24 cellular contexts compared by ENCODE assay signal in the genomic region with DNA sequence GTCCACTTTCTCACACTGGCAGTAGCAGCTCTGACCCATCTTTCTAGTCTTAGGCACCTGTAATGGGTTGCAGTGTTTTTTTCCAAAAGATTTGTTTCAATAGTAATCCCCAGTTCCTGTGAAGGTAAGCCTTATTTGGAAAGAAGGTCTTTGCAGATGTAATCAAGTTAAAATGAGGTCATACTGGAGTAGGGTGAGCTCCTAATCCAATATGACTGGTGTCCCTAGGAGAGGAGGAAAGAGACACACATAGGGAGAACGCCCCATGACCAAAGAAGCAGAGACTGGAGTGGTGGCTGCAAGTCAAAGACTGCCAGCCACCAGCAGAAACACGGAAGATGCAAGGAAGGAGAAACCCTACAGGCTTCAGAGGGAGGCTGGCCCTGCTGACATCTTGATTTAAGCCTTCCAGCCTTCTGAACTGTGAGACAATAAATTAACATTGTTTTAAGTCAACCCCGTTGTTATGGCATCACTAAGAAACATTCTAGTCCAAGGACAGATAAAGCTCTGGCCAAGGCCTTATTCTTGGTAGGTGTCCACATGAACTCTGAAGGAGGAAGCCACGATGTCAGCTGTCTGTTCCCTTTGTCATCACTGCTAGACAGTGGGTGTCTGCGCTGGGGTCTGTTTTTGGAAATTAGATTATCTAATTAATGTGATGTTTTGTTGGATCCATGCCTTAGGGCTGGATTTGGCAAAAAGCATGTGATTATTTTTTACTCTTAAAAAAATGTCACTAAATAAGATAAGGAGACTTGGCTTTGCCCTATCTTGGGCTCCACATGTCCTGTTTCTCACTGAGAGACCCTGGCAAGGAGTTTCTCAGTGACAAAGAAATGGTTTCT.
DNase-seq lines count a peak whose midpoint lies in the region; ATAC-seq, FAIRE-seq and TF ChIP-seq lines count a peak whose summit lies in the region.
"Had no signal": no experiment of that assay in that cellular context is flagged by ENCODE, and none has a peak within 500 bp of the region (broad histone marks: within the 10 kb centered on the region; RNA-seq: fewer than 3 reads in every experiment).

No MANE protein-coding gene starts in this region.

- H3K4me1 ChIP-seq in SK-N-SH (ENCODE audit: control insufficient read depth in 1 of 2, insufficient read depth in 2 of 2, low read depth in 1 of 2, low read length in 1 of 2), result peaks cover 10 to 47% of the 10 kb centered on the region in 2 experiments; a peak in 3 of 4 replicates
- H3K4me1 ChIP-seq in rectal smooth muscle tissue (ENCODE audit: control insufficient read depth, insufficient read depth, low read length), result peaks cover 38% of the 10 kb centered on the region

- no peaks in the 10 kb centered on the region for H3K9me3 ChIP-seq in SK-N-SH
- H3K9me3 ChIP-seq: lower lobe of right lung had no signal

- DNase-seq in GM04503 (ENCODE audit: low read depth), result peak; percentile 30
- peak; percentile 60 for DNase-seq in SK-N-SH
- peak; percentile 38 for DNase-seq in fibroblast of pulmonary artery (ENCODE audit: low read depth)
- no peak for DNase-seq in D721Med (ENCODE audit: insufficient read length, low spot score)
- no peak for DNase-seq in germinal center (ENCODE audit: low spot score)
- DNase-seq: activated CD8-positive, alpha-beta memory T cell treated with anti-CD3 and anti-CD28 coated beads, Interleukin-2, amount 50 U/mL, for 48 hours; dermis blood vessel endothelial cell; EL; H7; KG1; lower lobe of right lung; NCI-H146; NCI-H524; nucleus accumbens; retina; stimulated activated CD8-positive, alpha-beta memory T cell treated with anti-CD3 and anti-CD28 coated beads, Interleukin-4, amount 100 ng/mL, for 48 hours; T-helper 9 cell had no signal

- no peak for FAIRE-seq in D721Med (lab: Jason Lieb, UNC)
- FAIRE-seq: urothelium cell line had no signal

- no peak for TF ChIP-seq CTCF in SK-N-SH (IDR thresholded peaks at IDR 0.05)
- no peak for TF ChIP-seq CTCF in fibroblast of pulmonary artery (IDR thresholded peaks at IDR 0.05; ENCODE audit: low read length, missing control alignments)
- no peak for TF ChIP-seq CTCF in D721Med (IDR thresholded peaks at IDR 0.05; ENCODE audit: insufficient read depth, missing control alignments)

- TF ChIP-seq EP300 in SK-N-SH (IDR thresholded peaks at IDR 0.05; ENCODE audit: borderline replicate concordance in 1 of 2, low read depth in 1 of 2, low read length in 1 of 2), result peak in 1 of 2 experiments; percentile 86; a peak in 2 of 4 replicates

- ATAC-seq in HG02973 (IDR thresholded peaks at IDR 0.05; ENCODE audit: unreplicated experiment) (no peak), GM19397 (IDR thresholded peaks at IDR 0.05; ENCODE audit: unreplicated experiment) (no peak)
- ATAC-seq: lower lobe of right lung had no signal

- no peak overlapping the region for H3K9ac ChIP-seq in SK-N-SH
- H3K9ac ChIP-seq in rectal smooth muscle tissue (ENCODE audit: low read length), result no peak overlapping the region

- H3K27ac ChIP-seq in SK-N-SH (ENCODE audit: low read depth in 2 of 2, low read length in 1 of 2) (peak overlapping the region in 1 of 2 experiments; percentile 94; a peak in 2 of 4 replicates), rectal smooth muscle tissue (ENCODE audit: low read depth, low read length) (peak overlapping the region; percentile 73)
- H3K27ac ChIP-seq: C4-2B, hepatocyte, lower lobe of right lung, RWPE1 had no signal

- H3K27me3 ChIP-seq in SK-N-SH (ENCODE audit: insufficient read depth) (no peaks in the 10 kb centered on the region), rectal smooth muscle tissue (ENCODE audit: control insufficient read depth, insufficient read depth, low read length) (no peaks in the 10 kb centered on the region)
- H3K27me3 ChIP-seq: hepatocyte had no signal

- H3F3A ChIP-seq in SK-N-SH (replicated peaks; ENCODE audit: insufficient read depth), result no peaks in the 10 kb centered on the region

- H3K36me3 ChIP-seq in SK-N-SH (replicated peaks in 1 of 2; ENCODE audit: control insufficient read depth in 1 of 2, insufficient read depth in 2 of 2, low read length in 1 of 2), result no peaks in the 10 kb centered on the region
- no peaks in the 10 kb centered on the region for H3K36me3 ChIP-seq in rectal smooth muscle tissue (ENCODE audit: control insufficient read depth, insufficient read depth, low read length)
- H3K36me3 ChIP-seq: lower lobe of right lung had no signal

- TF ChIP-seq RAD21 in SK-N-SH (IDR thresholded peaks at IDR 0.05; ENCODE audit: low read length), result no peak

- no peaks in the 10 kb centered on the region for H3K9me2 ChIP-seq in SK-N-SH

- H3K79me2 ChIP-seq in SK-N-SH (ENCODE audit: insufficient read depth), result no peaks in the 10 kb centered on the region
- H3K79me2 ChIP-seq: hepatocyte had no signal

- no peak overlapping the region for H3K4me2 ChIP-seq in SK-N-SH
- H3K4me2 ChIP-seq: hepatocyte had no signal

- no peaks in the 10 kb centered on the region for H4K20me1 ChIP-seq in SK-N-SH (ENCODE audit: insufficient read depth)

- POLR2A ChIA-PET in SK-N-SH (lab: Yijun Ruan, JAX), result no interaction called here

- no peak overlapping the region for H3K4me3 ChIP-seq in SK-N-SH (ENCODE audit: low read depth in 2 of 2, low read length in 1 of 2)
- no peak overlapping the region for H3K4me3 ChIP-seq in fibroblast of pulmonary artery (replicated peaks; ENCODE audit: low read depth, low read length)
- no peak overlapping the region for H3K4me3 ChIP-seq in rectal smooth muscle tissue (ENCODE audit: low read length)
- H3K4me3 ChIP-seq: hepatocyte, lower lobe of right lung had no signal

- CTCF ChIA-PET in SK-N-SH (lab: Yijun Ruan, JAX), result interaction anchor here (0.9 to 3.2 kb wide), 7 partner anchors 12 to 257 kb away, joined by 3 to 11 read pairs (median 5); no protein-coding TSS in a partner anchor

- 39% methylated on average over 5 of the region's 5 CpGs for WGBS in SK-N-SH (ENCODE audit: low lambda C conversion rate)

- H2AFZ ChIP-seq in SK-N-SH (ENCODE audit: low read depth), result no peak overlapping the region
- H2AFZ ChIP-seq: hepatocyte had no signal

TF ChIP-seq in SK-N-SH, 30 proteins besides CTCF, POLR2A, EP300 and RAD21:
- TF ChIP-seq CHD2 (IDR thresholded peaks at IDR 0.05; ENCODE audit: low read length, partially characterized antibody), result peak; percentile 66
- TF ChIP-seq, protein P1, sequence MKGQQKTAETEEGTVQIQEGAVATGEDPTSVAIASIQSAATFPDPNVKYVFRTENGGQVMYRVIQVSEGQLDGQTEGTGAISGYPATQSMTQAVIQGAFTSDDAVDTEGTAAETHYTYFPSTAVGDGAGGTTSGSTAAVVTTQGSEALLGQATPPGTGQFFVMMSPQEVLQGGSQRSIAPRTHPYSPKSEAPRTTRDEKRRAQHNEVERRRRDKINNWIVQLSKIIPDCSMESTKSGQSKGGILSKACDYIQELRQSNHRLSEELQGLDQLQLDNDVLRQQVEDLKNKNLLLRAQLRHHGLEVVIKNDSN (IDR thresholded peaks at IDR 0.05; ENCODE audit: borderline replicate concordance, low read depth), result no peak
- peak; percentile 62 for TF ChIP-seq GATA2 (CRISPR knock-in tag; IDR thresholded peaks at IDR 0.05)
- TF ChIP-seq RCOR1 (IDR thresholded peaks at IDR 0.05; ENCODE audit: low read length), result peak; percentile 20; the same call in 1 of the 2 replicates
- 0 out of 2 replicates have a peak, but pooled peaks have one; percentile 49 for TF ChIP-seq MXI1 (IDR thresholded peaks at IDR 0.05; ENCODE audit: low read depth, low read length)
- TF ChIP-seq TAF1 (IDR thresholded peaks at IDR 0.05; ENCODE audit: borderline replicate concordance, low read depth, low read length), result no peak
- TF ChIP-seq, protein P2, sequence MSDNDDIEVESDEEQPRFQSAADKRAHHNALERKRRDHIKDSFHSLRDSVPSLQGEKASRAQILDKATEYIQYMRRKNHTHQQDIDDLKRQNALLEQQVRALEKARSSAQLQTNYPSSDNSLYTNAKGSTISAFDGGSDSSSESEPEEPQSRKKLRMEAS (IDR thresholded peaks at IDR 0.05; ENCODE audit: low read depth), result no peak
- no peak for TF ChIP-seq ELF1 (IDR thresholded peaks at IDR 0.05)
- peak; percentile 35 for TF ChIP-seq TCF12 (IDR thresholded peaks at IDR 0.05)
- no peak for TF ChIP-seq RFX5 (IDR thresholded peaks at IDR 0.05; ENCODE audit: low read length)
- TF ChIP-seq, protein P3, sequence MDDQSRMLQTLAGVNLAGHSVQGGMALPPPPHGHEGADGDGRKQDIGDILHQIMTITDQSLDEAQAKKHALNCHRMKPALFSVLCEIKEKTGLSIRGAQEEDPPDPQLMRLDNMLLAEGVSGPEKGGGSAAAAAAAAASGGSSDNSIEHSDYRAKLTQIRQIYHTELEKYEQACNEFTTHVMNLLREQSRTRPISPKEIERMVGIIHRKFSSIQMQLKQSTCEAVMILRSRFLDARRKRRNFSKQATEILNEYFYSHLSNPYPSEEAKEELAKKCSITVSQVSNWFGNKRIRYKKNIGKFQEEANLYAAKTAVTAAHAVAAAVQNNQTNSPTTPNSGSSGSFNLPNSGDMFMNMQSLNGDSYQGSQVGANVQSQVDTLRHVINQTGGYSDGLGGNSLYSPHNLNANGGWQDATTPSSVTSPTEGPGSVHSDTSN (IDR thresholded peaks at IDR 0.05), result 0 out of 2 replicates have a peak, but pooled peaks have one; percentile 9

Comparison
In these comparisons a context has a peak if more than half of its experiments do, and no peak if none do; other contexts are left out.
1. DNase-seq: peak in GM04503 (single experiment), SK-N-SH (single experiment) and fibroblast of pulmonary artery (single experiment); none in D721Med (single experiment) and germinal center (single experiment).